Comparison of ENCODE assay signal across 22 cellular contexts in the genomic region with DNA sequence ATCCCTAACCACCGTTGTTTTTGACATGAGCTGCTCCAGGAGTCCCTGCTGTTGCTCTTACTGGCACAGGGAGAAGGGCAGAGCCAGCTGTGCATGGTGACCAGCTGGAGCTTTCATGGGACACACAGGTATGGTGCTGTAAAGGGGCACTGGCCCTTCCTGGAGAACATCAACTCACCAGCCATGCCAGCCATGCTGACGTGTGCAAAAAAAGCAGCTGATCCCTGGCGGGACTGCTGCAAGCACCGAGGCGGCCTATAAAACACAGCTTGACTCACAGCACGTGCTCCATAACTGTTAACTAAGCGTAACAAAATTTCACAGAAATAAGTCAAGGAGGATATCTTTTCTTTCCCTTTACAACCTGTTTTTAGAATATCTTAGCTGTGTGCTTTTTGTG.
"Had no signal": no experiment of that assay in that cellular context is flagged by ENCODE, and none has a peak within 500 bp of the region (broad histone marks: within the 10 kb centered on the region; RNA-seq: fewer than 3 reads in every experiment).

No MANE protein-coding gene starts in this region.

- H3K4me2 ChIP-seq: KMS-11 had no signal

- H3K27ac ChIP-seq: HL-60, KMS-11, SJSA1, SK-N-MC had no signal

- H3K27me3 ChIP-seq: SJSA1 had no signal

- H3K9ac ChIP-seq: KMS-11 had no signal

- H3K9me3 ChIP-seq: SJSA1 had no signal

- H3K36me3 ChIP-seq: SJSA1 had no signal

- H3K4me3 ChIP-seq: SJSA1, SK-N-MC had no signal

- DNase-seq: Kasumi-1, MM.1S, NCI-H1092 treated with DMSO at 0.1 percent for 48 hours, NCI-H1436, NCI-H2029, NCI-H2081 treated with DMSO at 0.1 percent for 48 hours, NCI-H2171, NCI-H226, NCI-H446, NCI-H510A, NCI-H524 treated with DMSO at 0.1 percent for 48 hours, NCI-H69, NCI-H774, Right ventricle myocardium superior, RPMI8226, SIG-M5 had no signal

- H3K4me1 ChIP-seq: SJSA1 had no signal

- FAIRE-seq: HTR-8/SVneo, RCC 7860 had no signal
